ENCODE assay signal across 8 cellular contexts in genomic region chr7:130069179-130069977, GRCh38. TPM values are rescaled to one million over a fixed set of nuclear protein-coding genes. Genes with fewer than 3 reads are reported as not detected.
A peak's percentile ranks its signal among the peaks of the same experiment; 100 is the strongest.
DNase-seq lines count a peak whose midpoint lies in the region; ATAC-seq and TF ChIP-seq lines count a peak whose summit lies in the region.

No MANE protein-coding gene starts in this region.

- H3K4me3 ChIP-seq in ACC112 (ENCODE audit: low read depth, low read length) = peak overlapping the region; percentile 97
- peak overlapping the region; percentile 48 for H3K4me3 ChIP-seq in IMR-90 (ENCODE audit: insufficient read depth, low read depth, low read length)
- H3K4me3 ChIP-seq in body of pancreas = peak overlapping the region in 1 of 2 donors; percentile 11
- H3K4me3 ChIP-seq in mucosa of descending colon = peak overlapping the region; percentile 96

- ATAC-seq in IMR-90 (ENCODE audit: low read depth) (no peak), body of pancreas (no peak), mucosa of descending colon (no peak), GM21423 (IDR thresholded peaks at IDR 0.05; ENCODE audit: unreplicated experiment) (no peak), GM21526 (IDR thresholded peaks at IDR 0.05; ENCODE audit: low FRiP score, unreplicated experiment) (no peak)

- H3K4ac ChIP-seq in IMR-90 (ENCODE audit: low read depth, low read length) = peak overlapping the region; percentile 88

- dilution Hi-C loops in IMR-90 (cut with HindIII; ENCODE audit: low sequenced_read_pairs, unreplicated experiment) = no loop called here

- H2BK20ac ChIP-seq in IMR-90 (ENCODE audit: low read depth, low read length) = 0 out of 2 replicates have a peak overlapping the region, but pooled peaks have one; percentile 54

- no peak for TF ChIP-seq RAD21 in IMR-90 (IDR thresholded peaks at IDR 0.05; ENCODE audit: low read length)

- no TSS peak for BruUV-seq in IMR-90 (replicated peaks; lab: Mats Ljungman, UMichigan)

- no peaks in the 10 kb centered on the region; the same call in 1 of the 2 replicates for H3K9me1 ChIP-seq in IMR-90 (ENCODE audit: insufficient read depth, low read length)

- H3K9me3 ChIP-seq in IMR-90 (ENCODE audit: control insufficient read depth, insufficient read depth, low read length) = no peaks in the 10 kb centered on the region
- H3K9me3 ChIP-seq in body of pancreas = no peaks in the 10 kb centered on the region
- H3K9me3 ChIP-seq in mucosa of descending colon = no peaks in the 10 kb centered on the region

- H3K4me2 ChIP-seq in IMR-90 (ENCODE audit: low read depth, low read length) = peak overlapping the region; percentile 81

- H4K91ac ChIP-seq in IMR-90 (ENCODE audit: insufficient read depth, low read depth, low read length) = peak overlapping the region; percentile 94

- H3K79me1 ChIP-seq in IMR-90 (ENCODE audit: low read depth in 1 of 2, low read length in 2 of 2) = peaks cover 8 to 31% of the 10 kb centered on the region in 2 experiments; a peak in 3 of 4 replicates

- peak overlapping the region; percentile 35 for H3K18ac ChIP-seq in IMR-90 (ENCODE audit: low read depth, low read length)

- H2AFZ ChIP-seq in ACC112 (ENCODE audit: low read length, unreplicated experiment) (peak overlapping the region; percentile 91), IMR-90 (replicated peaks; ENCODE audit: low read length, poor library complexity) (peak overlapping the region; percentile 95)

- TF ChIP-seq POLR2A in IMR-90 (IDR thresholded peaks at IDR 0.05; ENCODE audit: low read depth, low read length) (no peak), body of pancreas (IDR thresholded peaks at IDR 0.05) (no peak)

- intact Hi-C loops in IMR-90 (cut with micrococcal nuclease) = no loop called here
- intact Hi-C loops in body of pancreas (cut with DNase I) = loop anchor here (10.0 kb wide), 1 partner anchor 655 kb away; no protein-coding TSS in a partner anchor
- intact Hi-C loops in mucosa of descending colon (cut with DNase I, micrococcal nuclease) = no loop called here

- no peaks in the 10 kb centered on the region for H3K27me3 ChIP-seq in ACC112 (ENCODE audit: insufficient read depth, low read length)
- H3K27me3 ChIP-seq in IMR-90 (ENCODE audit: control insufficient read depth, insufficient read depth, low read length) = no peaks in the 10 kb centered on the region
- H3K27me3 ChIP-seq in body of pancreas = no peaks in the 10 kb centered on the region

- H2BK120ac ChIP-seq in IMR-90 (ENCODE audit: low read depth, low read length) = peak overlapping the region; percentile 75

- WGBS in IMR-90 (ENCODE audit: extremely low coverage in 2 of 2, insufficient read length in 1 of 2), 2 experiments = 14% methylated on average over 1 of the region's 7 CpGs; no CpG with 5 or more reads in 1 of the 2 experiments
- WGBS in body of pancreas, 2 donors = 17 to 19% methylated on average over 7 of the region's 7 CpGs

- in situ Hi-C loops in IMR-90 (cut with MboI; ENCODE audit: low sequenced_read_pairs) (loop anchor here (10.0 kb wide), 1 partner anchor 655 kb away; no protein-coding TSS in a partner anchor), GM13976 (cut with MboI; ENCODE audit: low sequenced_read_pairs, unreplicated experiment) (loop anchor here (25.0 kb wide), 1 partner anchor 418 kb away; the partner anchor contains the start of gene MEST)

- H3K14ac ChIP-seq in IMR-90 (replicated peaks; ENCODE audit: low read depth, low read length) = peak overlapping the region; percentile 97

- H3K27ac ChIP-seq in ACC112 (ENCODE audit: low read depth, low read length) = no peak overlapping the region
- H3K27ac ChIP-seq in IMR-90 (ENCODE audit: insufficient read depth, low read length) = peak overlapping the region; percentile 60; the same call in 1 of the 2 replicates
- peak overlapping the region; percentile 79 to 95 (median 86) for H3K27ac ChIP-seq in body of pancreas

- CTCF ChIA-PET in IMR-90 (lab: Yijun Ruan, JAX) = interaction anchor here (0.9 to 1.3 kb wide), 2 partner anchors 18 to 27 kb away, joined by 4 read pairs; no protein-coding TSS in a partner anchor

- peak overlapping the region; percentile 90 for H4K5ac ChIP-seq in IMR-90 (ENCODE audit: low read depth, low read length)

- no peak overlapping the region for H2AK9ac ChIP-seq in IMR-90 (replicated peaks; ENCODE audit: low read depth, low read length, poor library complexity)

- no peak for DNase-seq in IMR-90
- DNase-seq in body of pancreas = peak in 3 of 4 donors; percentile 23 to 37 (median 33)
- DNase-seq in mucosa of descending colon = peak in 1 of 3 donors; percentile 13
- DNase-seq in NCI-H1694 treated with DMSO at 0.1 percent for 48 hours (lab: John Stamatoyannopoulos, UW) = no peak
- DNase-seq in GM13976 (ENCODE audit: low spot score) = no peak

- no peak overlapping the region for H2AK5ac ChIP-seq in IMR-90 (ENCODE audit: low read depth, low read length)

- peak overlapping the region; percentile 91; the same call in 1 of the 3 replicates for H2BK15ac ChIP-seq in IMR-90 (ENCODE audit: low read depth, low read length)

- peak overlapping the region; percentile 65 for H2BK5ac ChIP-seq in IMR-90 (ENCODE audit: low read depth, low read length, poor library complexity, severe bottlenecking)

- peak overlapping the region; percentile 68 for H3K9ac ChIP-seq in IMR-90 (ENCODE audit: low read depth, low read length)

- H3K4me1 ChIP-seq in ACC112 (ENCODE audit: control insufficient read depth, insufficient read depth, low read length, unreplicated experiment) (peaks cover 7% of the 10 kb centered on the region), IMR-90 (ENCODE audit: control insufficient read depth, insufficient read depth, low read length) (peaks cover 4% of the 10 kb centered on the region; the same call in 1 of the 2 replicates), body of pancreas (peaks cover 30% of the 10 kb centered on the region), mucosa of descending colon (ENCODE audit: low read depth) (peaks cover 24% of the 10 kb centered on the region)

- H3K56ac ChIP-seq in IMR-90 (ENCODE audit: extremely low read depth, insufficient read depth, low read length) = 0 out of 2 replicates have a peak overlapping the region, but pooled peaks have one; percentile 49

- POLR2A ChIA-PET in IMR-90 (lab: Charles Lee; ENCODE audit: unreplicated experiment) = interaction anchor here (0.6 to 1.0 kb wide), 3 partner anchors 9 to 566 kb away, joined by 3 to 4 read pairs (median 4); partner anchors contain the start of gene ZC3HC1

- peaks cover 34% of the 10 kb centered on the region for H3K79me2 ChIP-seq in ACC112 (ENCODE audit: control insufficient read depth, insufficient read depth, low read length, unreplicated experiment)

- peak overlapping the region; percentile 96 to 100 for H4K8ac ChIP-seq in IMR-90 (ENCODE audit: low read depth in 2 of 2, low read length in 2 of 2)

- no peaks in the 10 kb centered on the region for H3K36me3 ChIP-seq in ACC112 (ENCODE audit: insufficient read depth, low read length)
- H3K36me3 ChIP-seq in IMR-90 (ENCODE audit: control insufficient read depth, insufficient read depth, low read length) = no peaks in the 10 kb centered on the region
- H3K36me3 ChIP-seq in body of pancreas (replicated peaks in 1 of 2; ENCODE audit: insufficient read depth in 1 of 2, low read depth in 2 of 2) = no peaks in the 10 kb centered on the region
- H3K36me3 ChIP-seq in mucosa of descending colon (ENCODE audit: low read depth) = no peaks in the 10 kb centered on the region

- TF ChIP-seq CTCF in IMR-90 (conservative IDR thresholded peaks at IDR 0.05; ENCODE audit: low read depth, low read length) (no peak), body of pancreas (IDR thresholded peaks at IDR 0.05) (no peak), mucosa of descending colon (IDR thresholded peaks at IDR 0.05) (no peak), GM13976 (IDR thresholded peaks at IDR 0.05; ENCODE audit: borderline replicate concordance, control extremely low read depth, extremely low read depth, insufficient read depth, missing control alignments) (no peak)

- peaks cover 5% of the 10 kb centered on the region; the same call in 1 of the 2 replicates for H4K20me1 ChIP-seq in IMR-90 (ENCODE audit: insufficient read depth, low read length)

- peak overlapping the region; percentile 91; the same call in 1 of the 2 replicates for H3K23ac ChIP-seq in IMR-90 (ENCODE audit: low read depth, low read length)

TF ChIP-seq in IMR-90, 13 proteins besides CTCF, POLR2A, EP300 and RAD21:
- no peak for TF ChIP-seq CHD1 (IDR thresholded peaks at IDR 0.05; ENCODE audit: low read depth, low read length)
- TF ChIP-seq RFX5 (IDR thresholded peaks at IDR 0.05; ENCODE audit: low read depth, low read length) = no peak
- no peak for TF ChIP-seq MAFK (IDR thresholded peaks at IDR 0.05; ENCODE audit: low read depth, low read length)
- TF ChIP-seq SMC3 (IDR thresholded peaks at IDR 0.05; ENCODE audit: low read depth, low read length) = no peak
- TF ChIP-seq ELK1 (IDR thresholded peaks at IDR 0.05; ENCODE audit: borderline replicate concordance, low read depth, low read length) = no peak
- no peak for TF ChIP-seq NFE2L2 (IDR thresholded peaks at IDR 0.05; ENCODE audit: low read depth, low read length)
- no peak for TF ChIP-seq MAZ (IDR thresholded peaks at IDR 0.05; ENCODE audit: borderline replicate concordance, low read depth, low read length)
- TF ChIP-seq BHLHE40 (IDR thresholded peaks at IDR 0.05; ENCODE audit: low read depth, low read length) = no peak
- no peak for TF ChIP-seq FOS (IDR thresholded peaks at IDR 0.05; ENCODE audit: low read depth, low read length)

RNA-seq across cellular contexts. Expression of gene KLHDC10, which starts 1.0 kb away (rescaled TPM):
- total RNA-seq in IMR-90 (2012; rRNA removed) (27.1 and 34.2 TPM in 2 replicates), body of pancreas (10 to 100 TPM; 10.5 to 15.6 TPM), mucosa of descending colon (10 to 100 TPM; 30.1 to 36.2 (median 34.1) TPM)
- polyA plus RNA-seq in IMR-90 (2012; rRNA removed) = 12.4 and 13.3 TPM in 2 replicates
- polyA plus RNA-seq in IMR-90 (2012; cell fraction: cytosol; rRNA removed) = 3.1 and 3.2 TPM in 2 replicates
- polyA plus RNA-seq in IMR-90 (2012; cell fraction: nucleus; rRNA removed; ENCODE audit: low replicate concordance) = 6.6 and 35.5 TPM in 2 replicates

RNA-seq across cellular contexts. Expression of gene ZC3HC1, which starts 18.2 kb away (rescaled TPM):
- total RNA-seq in IMR-90 (2012; rRNA removed) (19.4 and 26.3 TPM in 2 replicates), body of pancreas (1 to 10 TPM in 1 of 2 donors, under 1 TPM in 1; 0.99 to 4.7 TPM), mucosa of descending colon (10 to 100 TPM in 2 of 3 donors, 1 to 10 TPM in 1; 8.4 to 12.0 (median 10.1) TPM)
- 27.2 and 28.2 TPM in 2 replicates for polyA plus RNA-seq in IMR-90 (2012; rRNA removed)
- polyA plus RNA-seq in IMR-90 (2012; cell fraction: cytosol; rRNA removed) = 16.4 and 33.4 TPM in 2 replicates
- 20.6 and 23.4 TPM in 2 replicates for polyA plus RNA-seq in IMR-90 (2012; cell fraction: nucleus; rRNA removed; ENCODE audit: low replicate concordance)

Comparison
In these comparisons a context has a peak if more than half of its experiments do, and no peak if none do; other contexts are left out.
1. DNase-seq: peak in body of pancreas (3 of 4); none in IMR-90 (single experiment), NCI-H1694 treated with DMSO at 0.1 percent for 48 hours (single experiment) and GM13976 (single experiment).